ENCODE assay signal across 13 cellular contexts in the genomic region with DNA sequence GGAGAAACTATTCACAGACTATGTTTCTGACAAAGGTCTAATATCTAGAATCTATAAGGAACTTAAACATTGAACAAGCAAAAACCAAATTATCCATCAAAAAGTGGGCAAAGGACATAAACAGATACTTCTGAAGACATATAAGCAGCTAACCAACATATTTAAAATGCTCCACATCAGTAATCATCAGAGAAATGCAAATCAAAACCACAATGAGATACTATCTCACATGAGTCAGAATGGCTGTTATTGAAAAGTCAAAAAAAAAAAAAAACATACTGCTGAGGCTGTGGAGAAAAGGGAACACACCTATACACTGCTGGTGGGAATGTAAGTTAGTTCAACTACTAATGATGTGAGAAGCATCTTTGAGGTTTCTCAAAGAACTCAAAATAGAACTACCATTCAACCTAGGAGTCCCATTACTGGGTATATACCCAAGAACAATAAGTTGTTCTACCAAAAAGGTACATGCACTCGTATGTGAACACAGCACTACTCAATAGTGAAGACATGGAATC.
DNase-seq lines count a peak whose midpoint lies in the region; ATAC-seq and TF ChIP-seq lines count a peak whose summit lies in the region.
"Had no signal": no experiment of that assay in that cellular context is flagged by ENCODE, and none has a peak within 500 bp of the region (broad histone marks: within the 10 kb centered on the region; RNA-seq: fewer than 3 reads in every experiment).

No MANE protein-coding gene starts in this region.

- DNase-seq in DND-41: no peak
- DNase-seq in NCI-H226: peak; percentile 20
- peak; percentile 63 for DNase-seq in fibroblast of mammary gland (ENCODE audit: low read depth)
- no peak for DNase-seq in SHP77 (lab: John Stamatoyannopoulos, UW)
- no peak for DNase-seq in substantia nigra (lab: John Stamatoyannopoulos, UW)
- no peak for DNase-seq in KBM-7
- DNase-seq: colonic mucosa; H7; naive thymus-derived CD4-positive, alpha-beta T cell had no signal

- H4K20me1 ChIP-seq in DND-41 (ENCODE audit: insufficient read depth, low read length): no peaks in the 10 kb centered on the region

- H2AFZ ChIP-seq in DND-41 (ENCODE audit: low read depth, low read length): no peak overlapping the region

- no peaks in the 10 kb centered on the region for H3K36me3 ChIP-seq in DND-41 (ENCODE audit: insufficient read depth, low read length)
- H3K36me3 ChIP-seq: colonic mucosa had no signal

- no peak overlapping the region for H3K27ac ChIP-seq in DND-41 (ENCODE audit: low read length)
- no peak overlapping the region for H3K27ac ChIP-seq in substantia nigra (ENCODE audit: low read depth, low read length, poor library complexity, severe bottlenecking)
- H3K27ac ChIP-seq: C4-2B, colonic mucosa, KMS-11 had no signal

- H3K4me2 ChIP-seq in DND-41 (ENCODE audit: insufficient read depth, low read length): no peak overlapping the region
- H3K4me2 ChIP-seq: KMS-11 had no signal

- H3K4me1 ChIP-seq in DND-41 (ENCODE audit: insufficient read depth, low read length): no peaks in the 10 kb centered on the region
- H3K4me1 ChIP-seq: colonic mucosa had no signal

- no peaks in the 10 kb centered on the region for H3K9me3 ChIP-seq in DND-41 (ENCODE audit: insufficient read depth, low read length, severe bottlenecking)
- H3K9me3 ChIP-seq: colonic mucosa had no signal

- no peaks in the 10 kb centered on the region for H3K79me2 ChIP-seq in DND-41 (ENCODE audit: insufficient read depth, low read length)

- H3K9ac ChIP-seq in DND-41 (ENCODE audit: low read depth, low read length): no peak overlapping the region
- H3K9ac ChIP-seq: KMS-11 had no signal

- TF ChIP-seq CTCF in DND-41 (IDR thresholded peaks at IDR 0.05; ENCODE audit: borderline replicate concordance, extremely low read depth, low read length, poor library complexity, severe bottlenecking) (no peak), fibroblast of mammary gland (conservative IDR thresholded peaks at IDR 0.05; ENCODE audit: control insufficient read depth, insufficient read depth, low read depth, low read length) (no peak)

- H3K27me3 ChIP-seq in DND-41 (ENCODE audit: insufficient read depth, low read length, poor library complexity): no peaks in the 10 kb centered on the region
- H3K27me3 ChIP-seq: colonic mucosa had no signal

- H3K4me3 ChIP-seq in DND-41 (ENCODE audit: low read depth in 1 of 2, low read length in 2 of 2) (no peak overlapping the region), fibroblast of mammary gland (ENCODE audit: control insufficient read depth, low read depth, low read length) (no peak overlapping the region)
- H3K4me3 ChIP-seq: colonic mucosa had no signal

- peak; percentile 45; the same call in 1 of the 3 replicates for ATAC-seq in DND-41 (ENCODE audit: insufficient read depth, low read depth)
- peak; percentile 75 for ATAC-seq in HG02610 (IDR thresholded peaks at IDR 0.05; ENCODE audit: unreplicated experiment)
- ATAC-seq in GM19463 (IDR thresholded peaks at IDR 0.05; ENCODE audit: unreplicated experiment): no peak
- ATAC-seq: naive thymus-derived CD4-positive, alpha-beta T cell had no signal

- in situ Hi-C loops in KBM-7 (cut with MboI; ENCODE audit: low pct_unique_long_range_greater_than_20kb, low sequenced_read_pairs): no loop called here

Comparison
In these comparisons a context has a peak if more than half of its experiments do, and no peak if none do; other contexts are left out.
1. DNase-seq: peak in NCI-H226 (single experiment) and fibroblast of mammary gland (single experiment); none in DND-41 (single experiment), SHP77 (0 of 2), substantia nigra (0 of 49) and KBM-7 (single experiment).